In genomic region chr6:136594671-136595070, GRCh38 we compare ENCODE assay signal across 1 cellular context.
TF ChIP-seq lines count a peak whose summit lies in the region.

No MANE protein-coding gene starts in this region.

TF ChIP-seq in IMR-90, 13 proteins besides CTCF, POLR2A, EP300 and RAD21 (continued from another document):
- TF ChIP-seq, protein P1, sequence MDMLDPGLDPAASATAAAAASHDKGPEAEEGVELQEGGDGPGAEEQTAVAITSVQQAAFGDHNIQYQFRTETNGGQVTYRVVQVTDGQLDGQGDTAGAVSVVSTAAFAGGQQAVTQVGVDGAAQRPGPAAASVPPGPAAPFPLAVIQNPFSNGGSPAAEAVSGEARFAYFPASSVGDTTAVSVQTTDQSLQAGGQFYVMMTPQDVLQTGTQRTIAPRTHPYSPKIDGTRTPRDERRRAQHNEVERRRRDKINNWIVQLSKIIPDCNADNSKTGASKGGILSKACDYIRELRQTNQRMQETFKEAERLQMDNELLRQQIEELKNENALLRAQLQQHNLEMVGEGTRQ (IDR thresholded peaks at IDR 0.05; ENCODE audit: low read depth, low read length), result no peak
- TF ChIP-seq, protein P2, sequence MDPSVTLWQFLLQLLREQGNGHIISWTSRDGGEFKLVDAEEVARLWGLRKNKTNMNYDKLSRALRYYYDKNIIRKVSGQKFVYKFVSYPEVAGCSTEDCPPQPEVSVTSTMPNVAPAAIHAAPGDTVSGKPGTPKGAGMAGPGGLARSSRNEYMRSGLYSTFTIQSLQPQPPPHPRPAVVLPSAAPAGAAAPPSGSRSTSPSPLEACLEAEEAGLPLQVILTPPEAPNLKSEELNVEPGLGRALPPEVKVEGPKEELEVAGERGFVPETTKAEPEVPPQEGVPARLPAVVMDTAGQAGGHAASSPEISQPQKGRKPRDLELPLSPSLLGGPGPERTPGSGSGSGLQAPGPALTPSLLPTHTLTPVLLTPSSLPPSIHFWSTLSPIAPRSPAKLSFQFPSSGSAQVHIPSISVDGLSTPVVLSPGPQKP (IDR thresholded peaks at IDR 0.05; ENCODE audit: borderline replicate concordance, low read depth, low read length), result no peak
- no peak for TF ChIP-seq RCOR1 (IDR thresholded peaks at IDR 0.05; ENCODE audit: insufficient replicate concordance, low read length)
- no peak for TF ChIP-seq MXI1 (IDR thresholded peaks at IDR 0.05; ENCODE audit: borderline replicate concordance, low read depth, low read length)
TF ChIP-seq in IMR-90: peak in this region for 0.
